ENCODE assay signal across 1 cellular context in genomic region chr7:80410081-80410480, GRCh38.
TF ChIP-seq lines count a peak whose summit lies in the region.

No MANE protein-coding gene starts in this region.

TF ChIP-seq in HCT116, 20 proteins besides CTCF, POLR2A, EP300 and RAD21 (continued from another document):
- TF ChIP-seq ZBTB33 (IDR thresholded peaks at IDR 0.05; ENCODE audit: extremely low read depth, insufficient replicate concordance, low read length): no peak
- TF ChIP-seq JUND (IDR thresholded peaks at IDR 0.05): no peak
- TF ChIP-seq ATF3 (IDR thresholded peaks at IDR 0.05): no peak
- TF ChIP-seq EGR1 (IDR thresholded peaks at IDR 0.05; ENCODE audit: low read depth): no peak
- TF ChIP-seq EZH2 (IDR thresholded peaks at IDR 0.05): no peak
- TF ChIP-seq TCF7L2 (IDR thresholded peaks at IDR 0.05; ENCODE audit: borderline replicate concordance, extremely low read depth, insufficient read depth, insufficient read length): no peak
- TF ChIP-seq SIN3A (IDR thresholded peaks at IDR 0.05; ENCODE audit: low read depth): no peak
- TF ChIP-seq SP1 (IDR thresholded peaks at IDR 0.05; ENCODE audit: low read depth): no peak
- TF ChIP-seq ZNF274 (IDR thresholded peaks at IDR 0.05; ENCODE audit: low read depth, low read length): no peak
- TF ChIP-seq ELF1 (IDR thresholded peaks at IDR 0.05; ENCODE audit: borderline replicate concordance, low read depth): no peak
- no peak for TF ChIP-seq POLR2AphosphoS5 (IDR thresholded peaks at IDR 0.05; ENCODE audit: low read depth, low read length)
